ENCODE assay signal across 1 cellular context in genomic region chr9:110984890-110985437, GRCh38.
TF ChIP-seq lines count a peak whose summit lies in the region.

No MANE protein-coding gene starts in this region.

TF ChIP-seq in GM12878, 131 proteins besides CTCF, POLR2A, EP300 and RAD21:
- TF ChIP-seq USF2 (IDR thresholded peaks at IDR 0.05; ENCODE audit: borderline replicate concordance, low read depth, low read length) (no peak), NBN (IDR thresholded peaks at IDR 0.05) (no peak), BHLHE40 (IDR thresholded peaks at IDR 0.05; ENCODE audit: borderline replicate concordance in 1 of 2, low read depth in 2 of 2, low read length in 1 of 2) (no peak), JUND (IDR thresholded peaks at IDR 0.05; ENCODE audit: low read depth, low read length) (no peak), FOXM1 (IDR thresholded peaks at IDR 0.05; ENCODE audit: low read depth, low read length) (no peak), ZBTB4 (CRISPR knock-in tag; IDR thresholded peaks at IDR 0.05) (no peak), SMC3 (IDR thresholded peaks at IDR 0.05; ENCODE audit: borderline replicate concordance, low read length) (no peak)
